Comparison of ENCODE assay signal across 8 cellular contexts in genomic region chr15:70097337-70098169, GRCh38. TPM values are rescaled to one million over a fixed set of nuclear protein-coding genes. Genes with fewer than 3 reads are reported as not detected.
DNase-seq lines count a peak whose midpoint lies in the region; ATAC-seq and TF ChIP-seq lines count a peak whose summit lies in the region.

Gene TLE3 (minus strand): TSS chr15:70097917. CDS start chr15:70096798, 1,119 bp downstream.

- H3K27ac ChIP-seq in right atrium auricular region (peak within 1 kb of the TSS; percentile 93 to 97), vagina (peak within 1 kb of the TSS; percentile 97)

- intact Hi-C loops in vagina (cut with DNase I): loop anchor here (2.0 to 10.0 kb wide), 4 partner anchors 35 to 377 kb away; no protein-coding TSS in a partner anchor

- in situ Hi-C loops in GM13977 (cut with MboI; ENCODE audit: low pct_unique_long_range_greater_than_20kb, low sequenced_read_pairs, unreplicated experiment): loop anchor here (25.0 kb wide), 1 partner anchor 360 kb away; no protein-coding TSS in a partner anchor

- H3K9me3 ChIP-seq in right atrium auricular region (no peaks in the 10 kb centered on the region), vagina (no peaks in the 10 kb centered on the region)

- peak within 1 kb of the TSS; percentile 77 to 82 for H3K4me3 ChIP-seq in right atrium auricular region
- H3K4me3 ChIP-seq in vagina: peak within 1 kb of the TSS; percentile 86 to 93

- TF ChIP-seq CTCF in GM13977 (IDR thresholded peaks at IDR 0.05; ENCODE audit: extremely low read depth, insufficient read depth, missing control alignments) (peak; percentile 64), right atrium auricular region (IDR thresholded peaks at IDR 0.05) (peak in 1 of 2 donors; percentile 37), vagina (IDR thresholded peaks at IDR 0.05) (peak in 1 of 3 experiments; percentile 31)

- peak; percentile 60 for ATAC-seq in HG02885 (IDR thresholded peaks at IDR 0.05; ENCODE audit: poor library complexity, unreplicated experiment)

- H3K36me3 ChIP-seq in right atrium auricular region (peaks cover 8% of the 10 kb centered on the region), vagina (no peaks in the 10 kb centered on the region)

- peaks cover 0 to 76% of the 10 kb centered on the region in 2 donors for H3K4me1 ChIP-seq in right atrium auricular region
- peaks cover 62% of the 10 kb centered on the region for H3K4me1 ChIP-seq in vagina

- H3K27me3 ChIP-seq in right atrium auricular region (no peaks in the 10 kb centered on the region), vagina (no peaks in the 10 kb centered on the region)

- DNase-seq in GM13977 (ENCODE audit: low spot score) (peak; percentile 99), NCI-H1694 treated with DMSO at 0.1 percent for 48 hours (lab: John Stamatoyannopoulos, UW) (peak; percentile 95), T-helper 2 cell (peak; percentile 93 to 99 (median 96)), anterior cingulate cortex (lab: John Stamatoyannopoulos, UW) (peak; percentile 80 to 99 (median 97)), right atrium auricular region (ENCODE audit: low spot score) (peak; percentile 100), pulmonary artery endothelial cell (ENCODE audit: low read depth, low spot score) (peak; percentile 95), vagina (ENCODE audit: extremely low spot score in 2 of 2) (peak; percentile 99 to 100)

- TF ChIP-seq POLR2A in vagina (IDR thresholded peaks at IDR 0.05): peak; percentile 57 to 95

RNA-seq across cellular contexts. Expression of gene TLE3, which starts in this region (rescaled TPM):
- 10 to 100 TPM; 23.3 to 61.7 TPM for total RNA-seq in right atrium auricular region
- 25.6 and 27.7 TPM in 2 replicates for total RNA-seq in pulmonary artery endothelial cell
- total RNA-seq in vagina: 64.6 TPM

Comparison
In these comparisons a context has a peak if more than half of its experiments do, and no peak if none do; other contexts are left out.
1. Peak in every context shown above with its lines: DNase-seq, ATAC-seq, H3K4me3 ChIP-seq and H3K27ac ChIP-seq.